1 cellular context compared by ENCODE assay signal in genomic region chr1:19596719-19597462, GRCh38.
A peak's percentile ranks its signal among the peaks of the same experiment; 100 is the strongest.
TF ChIP-seq lines count a peak whose summit lies in the region.

No MANE protein-coding gene starts in this region.

TF ChIP-seq in K562, 482 proteins besides CTCF, POLR2A, EP300 and RAD21 (continued from another document and continues in another):
- TF ChIP-seq, protein P1, sequence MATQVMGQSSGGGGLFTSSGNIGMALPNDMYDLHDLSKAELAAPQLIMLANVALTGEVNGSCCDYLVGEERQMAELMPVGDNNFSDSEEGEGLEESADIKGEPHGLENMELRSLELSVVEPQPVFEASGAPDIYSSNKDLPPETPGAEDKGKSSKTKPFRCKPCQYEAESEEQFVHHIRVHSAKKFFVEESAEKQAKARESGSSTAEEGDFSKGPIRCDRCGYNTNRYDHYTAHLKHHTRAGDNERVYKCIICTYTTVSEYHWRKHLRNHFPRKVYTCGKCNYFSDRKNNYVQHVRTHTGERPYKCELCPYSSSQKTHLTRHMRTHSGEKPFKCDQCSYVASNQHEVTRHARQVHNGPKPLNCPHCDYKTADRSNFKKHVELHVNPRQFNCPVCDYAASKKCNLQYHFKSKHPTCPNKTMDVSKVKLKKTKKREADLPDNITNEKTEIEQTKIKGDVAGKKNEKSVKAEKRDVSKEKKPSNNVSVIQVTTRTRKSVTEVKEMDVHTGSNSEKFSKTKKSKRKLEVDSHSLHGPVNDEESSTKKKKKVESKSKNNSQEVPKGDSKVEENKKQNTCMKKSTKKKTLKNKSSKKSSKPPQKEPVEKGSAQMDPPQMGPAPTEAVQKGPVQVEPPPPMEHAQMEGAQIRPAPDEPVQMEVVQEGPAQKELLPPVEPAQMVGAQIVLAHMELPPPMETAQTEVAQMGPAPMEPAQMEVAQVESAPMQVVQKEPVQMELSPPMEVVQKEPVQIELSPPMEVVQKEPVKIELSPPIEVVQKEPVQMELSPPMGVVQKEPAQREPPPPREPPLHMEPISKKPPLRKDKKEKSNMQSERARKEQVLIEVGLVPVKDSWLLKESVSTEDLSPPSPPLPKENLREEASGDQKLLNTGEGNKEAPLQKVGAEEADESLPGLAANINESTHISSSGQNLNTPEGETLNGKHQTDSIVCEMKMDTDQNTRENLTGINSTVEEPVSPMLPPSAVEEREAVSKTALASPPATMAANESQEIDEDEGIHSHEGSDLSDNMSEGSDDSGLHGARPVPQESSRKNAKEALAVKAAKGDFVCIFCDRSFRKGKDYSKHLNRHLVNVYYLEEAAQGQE (CRISPR knock-in tag; IDR thresholded peaks at IDR 0.05; ENCODE audit: low read depth), result peak; percentile 75
- no peak for TF ChIP-seq IRF2 (CRISPR knock-in tag; IDR thresholded peaks at IDR 0.05)
- peak; percentile 87 for TF ChIP-seq CHD1 (IDR thresholded peaks at IDR 0.05; ENCODE audit: low read length)
- TF ChIP-seq, protein P2, sequence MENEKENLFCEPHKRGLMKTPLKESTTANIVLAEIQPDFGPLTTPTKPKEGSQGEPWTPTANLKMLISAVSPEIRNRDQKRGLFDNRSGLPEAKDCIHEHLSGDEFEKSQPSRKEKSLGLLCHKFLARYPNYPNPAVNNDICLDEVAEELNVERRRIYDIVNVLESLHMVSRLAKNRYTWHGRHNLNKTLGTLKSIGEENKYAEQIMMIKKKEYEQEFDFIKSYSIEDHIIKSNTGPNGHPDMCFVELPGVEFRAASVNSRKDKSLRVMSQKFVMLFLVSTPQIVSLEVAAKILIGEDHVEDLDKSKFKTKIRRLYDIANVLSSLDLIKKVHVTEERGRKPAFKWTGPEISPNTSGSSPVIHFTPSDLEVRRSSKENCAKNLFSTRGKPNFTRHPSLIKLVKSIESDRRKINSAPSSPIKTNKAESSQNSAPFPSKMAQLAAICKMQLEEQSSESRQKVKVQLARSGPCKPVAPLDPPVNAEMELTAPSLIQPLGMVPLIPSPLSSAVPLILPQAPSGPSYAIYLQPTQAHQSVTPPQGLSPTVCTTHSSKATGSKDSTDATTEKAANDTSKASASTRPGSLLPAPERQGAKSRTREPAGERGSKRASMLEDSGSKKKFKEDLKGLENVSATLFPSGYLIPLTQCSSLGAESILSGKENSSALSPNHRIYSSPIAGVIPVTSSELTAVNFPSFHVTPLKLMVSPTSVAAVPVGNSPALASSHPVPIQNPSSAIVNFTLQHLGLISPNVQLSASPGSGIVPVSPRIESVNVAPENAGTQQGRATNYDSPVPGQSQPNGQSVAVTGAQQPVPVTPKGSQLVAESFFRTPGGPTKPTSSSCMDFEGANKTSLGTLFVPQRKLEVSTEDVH (IDR thresholded peaks at IDR 0.05; ENCODE audit: low read depth, partially characterized antibody), result no peak
- no peak for TF ChIP-seq TCF7L2 (IDR thresholded peaks at IDR 0.05; ENCODE audit: low read depth, low read length)
- no peak for TF ChIP-seq MYBL2 (IDR thresholded peaks at IDR 0.05; ENCODE audit: low read depth)
- TF ChIP-seq MYBL2 (CRISPR knock-in tag; IDR thresholded peaks at IDR 0.05; ENCODE audit: borderline replicate concordance), result no peak
- no peak for TF ChIP-seq ZNF551 (CRISPR knock-in tag; IDR thresholded peaks at IDR 0.05)
- TF ChIP-seq HES1 (IDR thresholded peaks at IDR 0.05; ENCODE audit: low read depth), result no peak
- TF ChIP-seq TEAD4 (IDR thresholded peaks at IDR 0.05; ENCODE audit: low read length), result peak; percentile 5; the same call in 1 of the 2 replicates
- TF ChIP-seq TEAD4 (CRISPR knock-in tag; IDR thresholded peaks at IDR 0.05; ENCODE audit: borderline replicate concordance), result peak; percentile 86; the same call in 1 of the 2 replicates
- peak; percentile 86 for TF ChIP-seq ELF2 (CRISPR knock-in tag; IDR thresholded peaks at IDR 0.05)
- TF ChIP-seq BCOR (IDR thresholded peaks at IDR 0.05), result no peak; the same call in 1 of the 2 replicates
- no peak for TF ChIP-seq PREB (CRISPR knock-in tag; IDR thresholded peaks at IDR 0.05)
- TF ChIP-seq POU5F1 (IDR thresholded peaks at IDR 0.05; ENCODE audit: borderline replicate concordance, low read depth, low read length, partially characterized antibody), result no peak
- no peak for TF ChIP-seq ZBTB33 (CRISPR knock-in tag; IDR thresholded peaks at IDR 0.05)
- TF ChIP-seq U2AF1 (optimal IDR thresholded peaks at IDR 0.05; ENCODE audit: low read depth, low read length), result no peak
- peak; percentile 100 for TF ChIP-seq CHD2 (IDR thresholded peaks at IDR 0.05; ENCODE audit: low read depth, low read length)
- TF ChIP-seq FOXJ3 (CRISPR knock-in tag; IDR thresholded peaks at IDR 0.05), result no peak
- no peak for TF ChIP-seq ZNF354B (CRISPR knock-in tag; IDR thresholded peaks at IDR 0.05)
- TF ChIP-seq PHF20 (IDR thresholded peaks at IDR 0.05; ENCODE audit: partially characterized antibody), result peak; percentile 59
- TF ChIP-seq KAT7 (CRISPR knock-in tag; IDR thresholded peaks at IDR 0.05; ENCODE audit: borderline replicate concordance), result no peak
- 0 out of 2 replicates have a peak, but pooled peaks have one; percentile 22 for TF ChIP-seq DEAF1 (CRISPR knock-in tag; IDR thresholded peaks at IDR 0.05)
- peak; percentile 100 for TF ChIP-seq ESRRA (IDR thresholded peaks at IDR 0.05; ENCODE audit: borderline replicate concordance, low read depth)
- TF ChIP-seq ZSCAN32 (CRISPR knock-in tag; IDR thresholded peaks at IDR 0.05), result no peak
- TF ChIP-seq CXXC5 (CRISPR knock-in tag; IDR thresholded peaks at IDR 0.05), result peak; percentile 59; the same call in 1 of the 2 replicates
- TF ChIP-seq NCOA6 (IDR thresholded peaks at IDR 0.05), result no peak
- TF ChIP-seq MGA (IDR thresholded peaks at IDR 0.05), result no peak; the same call in 1 of the 2 replicates
- TF ChIP-seq ADNP (tag; IDR thresholded peaks at IDR 0.05), result no peak
- peak; percentile 95 for TF ChIP-seq ELF1 (tag; IDR thresholded peaks at IDR 0.05)
- no peak for TF ChIP-seq CAMTA2 (CRISPR knock-in tag; conservative IDR thresholded peaks at IDR 0.05)
- TF ChIP-seq KHSRP (IDR thresholded peaks at IDR 0.05), result no peak
- no peak for TF ChIP-seq POLR2AphosphoS2 (IDR thresholded peaks at IDR 0.05; ENCODE audit: low read length)
- TF ChIP-seq BCL6 (CRISPR knock-in tag; IDR thresholded peaks at IDR 0.05), result no peak
- TF ChIP-seq RFX1 (IDR thresholded peaks at IDR 0.05), result peak; percentile 98
- no peak for TF ChIP-seq MEF2A (IDR thresholded peaks at IDR 0.05; ENCODE audit: control insufficient read depth, low read depth, low read length)
- TF ChIP-seq SOX6 (IDR thresholded peaks at IDR 0.05), result 0 out of 2 replicates have a peak, but pooled peaks have one; percentile 22
